Comparison of ENCODE assay signal across 8 cellular contexts in genomic region chr19:58406818-58407657, GRCh38.
DNase-seq lines count a peak whose midpoint lies in the region; ATAC-seq and TF ChIP-seq lines count a peak whose summit lies in the region.

No MANE protein-coding gene starts in this region.

- no peaks in the 10 kb centered on the region for H3K27me3 Mint-ChIP-seq in stimulated activated memory B cell treated with anti-CD40 and anti-IgM and Interleukin-4, amounts not matched to agents 10 μg/mL and 1 μg/mL and 100 μg/mL, for 72 hours

- H3K4me3 Mint-ChIP-seq in stimulated activated memory B cell treated with anti-CD40 and anti-IgM and Interleukin-4, amounts not matched to agents 10 μg/mL and 1 μg/mL and 100 μg/mL, for 72 hours: peak overlapping the region; percentile 83

- H3K36me3 Mint-ChIP-seq in stimulated activated memory B cell treated with anti-CD40 and anti-IgM and Interleukin-4, amounts not matched to agents 10 μg/mL and 1 μg/mL and 100 μg/mL, for 72 hours: no peaks in the 10 kb centered on the region

- H3K27ac ChIP-seq in SK-N-MC: no peak overlapping the region; the same call in 1 of the 2 replicates

- H3K27ac Mint-ChIP-seq in stimulated activated memory B cell treated with anti-CD40 and anti-IgM and Interleukin-4, amounts not matched to agents 10 μg/mL and 1 μg/mL and 100 μg/mL, for 72 hours: peak overlapping the region; percentile 87

- H3K36me3 ChIP-seq in SK-N-MC (ENCODE audit: insufficient read depth, low read length): no peaks in the 10 kb centered on the region

- H3K9me3 ChIP-seq in SK-N-MC (ENCODE audit: low read depth, low read length): no peaks in the 10 kb centered on the region

- DNase-seq in NCI-H82 (lab: John Stamatoyannopoulos, UW) (peak; percentile 43), NCI-H82 treated with DMSO at 0.1 percent for 48 hours (lab: John Stamatoyannopoulos, UW; ENCODE audit: unreplicated experiment) (no peak), SK-N-MC (ENCODE audit: low read depth, low spot score) (no peak), fibroblast of mammary gland (ENCODE audit: low read depth) (peak; percentile 28)
- no peak for DNase-seq in stimulated activated naive CD4-positive, alpha-beta T cell treated with Interleukin-2 at 50 U/mL for 16 hours (lab: John Stamatoyannopoulos, UW)

- no peak for ATAC-seq in stimulated activated memory B cell treated with anti-CD40 and anti-IgM and Interleukin-4, amounts not matched to agents 10 μg/mL and 1 μg/mL and 100 μg/mL, for 72 hours
- ATAC-seq in GM21423 (IDR thresholded peaks at IDR 0.05; ENCODE audit: unreplicated experiment): no peak
- ATAC-seq in GM19397 (IDR thresholded peaks at IDR 0.05; ENCODE audit: unreplicated experiment): no peak

- TF ChIP-seq CTCF in fibroblast of mammary gland (conservative IDR thresholded peaks at IDR 0.05; ENCODE audit: control insufficient read depth, insufficient read depth, low read depth, low read length): peak; percentile 42

- H3K9me3 Mint-ChIP-seq in stimulated activated memory B cell treated with anti-CD40 and anti-IgM and Interleukin-4, amounts not matched to agents 10 μg/mL and 1 μg/mL and 100 μg/mL, for 72 hours: no peaks in the 10 kb centered on the region

- peaks cover 42% of the 10 kb centered on the region for H3K4me1 Mint-ChIP-seq in stimulated activated memory B cell treated with anti-CD40 and anti-IgM and Interleukin-4, amounts not matched to agents 10 μg/mL and 1 μg/mL and 100 μg/mL, for 72 hours

- peak overlapping the region; percentile 94 for H3K4me3 ChIP-seq in SK-N-MC
- H3K4me3 ChIP-seq in fibroblast of mammary gland (ENCODE audit: control insufficient read depth, low read depth, low read length): peak overlapping the region; percentile 83

- peak overlapping the region; percentile 95 for H3K9ac ChIP-seq in SK-N-MC (ENCODE audit: insufficient read length)

Comparison
In these comparisons a context has a peak if more than half of its experiments do, and no peak if none do; other contexts are left out.
1. DNase-seq: peak in NCI-H82 (single experiment) and fibroblast of mammary gland (single experiment); none in NCI-H82 treated with DMSO at 0.1 percent for 48 hours (single experiment), SK-N-MC (single experiment) and stimulated activated naive CD4-positive, alpha-beta T cell treated with Interleukin-2 at 50 U/mL for 16 hours (single experiment).